In the genomic region with DNA sequence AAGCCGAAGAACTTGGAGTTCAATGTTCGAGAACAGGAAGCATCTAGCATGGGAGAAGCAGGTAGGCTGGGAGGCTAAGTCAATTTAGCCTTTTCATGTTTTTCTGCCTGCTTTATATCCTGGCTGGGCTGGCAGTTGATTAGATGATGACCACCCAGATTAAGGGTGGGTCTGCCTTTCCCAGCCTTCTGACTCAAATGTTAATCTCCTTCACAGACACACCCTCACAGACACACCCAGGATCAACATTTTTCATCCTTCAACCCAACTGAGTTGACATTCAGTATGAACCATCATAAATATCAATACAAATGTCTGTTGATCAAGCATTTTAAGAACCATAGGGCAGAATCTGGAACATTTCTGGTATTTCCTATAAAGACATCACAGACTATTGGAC, we compare ENCODE assay signal across 21 cellular contexts.
"Had no signal": no experiment of that assay in that cellular context is flagged by ENCODE, and none has a peak within 500 bp of the region (broad histone marks: within the 10 kb centered on the region; RNA-seq: fewer than 3 reads in every experiment).

No MANE protein-coding gene starts in this region.

- DNase-seq: activated CD4-positive, alpha-beta T cell treated with anti-CD3 and anti-CD28 coated beads for 4 hours; activated CD4-positive, alpha-beta T cell treated with anti-CD3 and anti-CD28 coated beads, Interleukin-2, amount 50 U/mL, for 48 hours; activated CD4-positive, CD25-positive, alpha-beta regulatory T cell; activated naive CD4-positive, alpha-beta T cell treated with Interleukin-2 at 50 U/mL for 16 hours; activated naive CD8-positive, alpha-beta T cell treated with anti-CD3 and anti-CD28 coated beads for 36 hours; activated T-cell treated with anti-CD3 and anti-CD28 coated beads, Interleukin-2, amount 50 U/mL, for 48 hours; hypothalamus; left ventricle myocardium superior; nephron progenitor cell; nucleus accumbens; right lobe of liver; stimulated activated CD4-positive, alpha-beta T cell treated with anti-CD3 and anti-CD28 coated beads, Interleukin-2, amount 100 ng/mL, for 24 hours; stimulated activated naive B cell treated with anti-CD40 and anti-IgM and Interleukin-4, amounts not matched to agents 10 μg/mL and 1 μg/mL and 100 μg/mL, for 72 hours; T1000; transverse colon had no signal

- ATAC-seq: left ventricle myocardium superior; right lobe of liver; stimulated activated naive B cell treated with anti-CD40 and anti-IgM and Interleukin-4, amounts not matched to agents 10 μg/mL and 1 μg/mL and 100 μg/mL, for 72 hours had no signal

- H3K79me2 ChIP-seq: parathyroid adenoma had no signal

- H2AFZ ChIP-seq: parathyroid adenoma had no signal

- H3K27me3 Mint-ChIP-seq: activated naive CD8-positive, alpha-beta T cell treated with anti-CD3 and anti-CD28 coated beads for 36 hours; stimulated activated naive B cell treated with anti-CD40 and anti-IgM and Interleukin-4, amounts not matched to agents 10 μg/mL and 1 μg/mL and 100 μg/mL, for 72 hours had no signal

- H3K4me3 Mint-ChIP-seq: activated naive CD8-positive, alpha-beta T cell treated with anti-CD3 and anti-CD28 coated beads for 36 hours; nephron progenitor cell; stimulated activated naive B cell treated with anti-CD40 and anti-IgM and Interleukin-4, amounts not matched to agents 10 μg/mL and 1 μg/mL and 100 μg/mL, for 72 hours; T-helper 1 cell treated with Interleukin-12 subunit alpha and Interleukin-12 subunit beta and Interleukin-4 antibody, amounts not matched to agents 30 μg/mL and 1 μg/mL, for 36 hours had no signal

- H3K9me3 ChIP-seq: breast epithelium, right lobe of liver, transverse colon, vagina had no signal

- H3K27ac ChIP-seq: breast epithelium, coronary artery, parathyroid adenoma, right lobe of liver, transverse colon, vagina had no signal

- H3K9me3 Mint-ChIP-seq: stimulated activated naive B cell treated with anti-CD40 and anti-IgM and Interleukin-4, amounts not matched to agents 10 μg/mL and 1 μg/mL and 100 μg/mL, for 72 hours; T-helper 1 cell treated with Interleukin-12 subunit alpha and Interleukin-12 subunit beta and Interleukin-4 antibody, amounts not matched to agents 30 μg/mL and 1 μg/mL, for 36 hours had no signal

- H3K4me1 Mint-ChIP-seq: activated naive CD8-positive, alpha-beta T cell treated with anti-CD3 and anti-CD28 coated beads for 36 hours; stimulated activated naive B cell treated with anti-CD40 and anti-IgM and Interleukin-4, amounts not matched to agents 10 μg/mL and 1 μg/mL and 100 μg/mL, for 72 hours had no signal

- H3K27me3 ChIP-seq: breast epithelium, right lobe of liver, transverse colon, vagina had no signal

- H3K4me1 ChIP-seq: breast epithelium, parathyroid adenoma, right lobe of liver, transverse colon had no signal

- FAIRE-seq: frontal cortex had no signal

- H3K27ac Mint-ChIP-seq: activated naive CD8-positive, alpha-beta T cell treated with anti-CD3 and anti-CD28 coated beads for 36 hours; nephron progenitor cell; stimulated activated naive B cell treated with anti-CD40 and anti-IgM and Interleukin-4, amounts not matched to agents 10 μg/mL and 1 μg/mL and 100 μg/mL, for 72 hours; T-helper 1 cell treated with Interleukin-12 subunit alpha and Interleukin-12 subunit beta and Interleukin-4 antibody, amounts not matched to agents 30 μg/mL and 1 μg/mL, for 36 hours had no signal

- H3K9ac ChIP-seq: parathyroid adenoma had no signal

- H3K36me3 ChIP-seq: breast epithelium, right lobe of liver, transverse colon, vagina had no signal

- H3K4me3 ChIP-seq: breast epithelium, coronary artery, right lobe of liver, transverse colon, vagina had no signal
